Comparison of ENCODE assay signal across 9 cellular contexts in the genomic region with DNA sequence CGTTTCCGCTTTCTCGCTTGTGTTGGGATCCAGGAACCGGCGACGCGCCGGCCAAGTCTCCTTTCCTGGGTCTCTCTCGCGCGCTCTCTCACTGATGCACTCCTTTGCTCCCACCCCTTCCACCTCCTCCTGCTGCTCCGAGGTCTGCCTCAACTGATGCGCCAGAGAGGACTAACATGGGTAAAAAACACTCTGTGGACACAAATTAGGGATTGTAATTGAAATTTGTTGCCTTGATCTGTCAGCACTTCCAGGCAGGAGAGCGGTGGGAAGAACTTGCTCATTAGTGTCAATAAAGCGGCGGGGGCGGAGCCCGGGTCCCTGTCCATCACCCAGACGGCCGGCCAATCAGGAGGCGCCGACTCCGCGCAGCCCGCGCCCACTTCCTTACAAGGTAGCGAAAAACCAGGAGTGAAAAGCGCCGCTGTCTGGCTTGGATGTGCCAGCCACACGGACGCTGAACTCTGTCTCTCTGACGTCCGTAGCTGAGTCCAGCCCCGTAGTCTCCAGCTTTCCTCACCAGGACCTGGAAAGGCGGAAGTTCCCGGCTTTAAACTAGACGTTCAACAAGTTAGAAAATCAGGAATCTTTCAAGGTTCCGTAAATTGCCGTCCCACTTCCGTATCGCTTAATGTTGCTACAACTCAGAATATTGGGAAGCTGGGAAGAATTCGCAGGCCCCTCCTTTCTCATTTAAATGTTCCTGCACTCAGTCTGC. TPM values are rescaled to one million over a fixed set of nuclear protein-coding genes. Genes with fewer than 3 reads are reported as not detected.
DNase-seq lines count a peak whose midpoint lies in the region; ATAC-seq, FAIRE-seq and TF ChIP-seq lines count a peak whose summit lies in the region.
"Had no signal": no experiment of that assay in that cellular context is flagged by ENCODE, and none has a peak within 500 bp of the region (broad histone marks: within the 10 kb centered on the region; RNA-seq: fewer than 3 reads in every experiment).

A gene (minus strand): TSS at position 267 of the 718 bp plus-strand sequence. CDS start 417 bp downstream, outside the sequence.

- peaks cover 5% of the 10 kb centered on the region for H3K36me3 Mint-ChIP-seq in chondrocyte (ENCODE audit: low read depth)

- H2AFZ ChIP-seq in keratinocyte (ENCODE audit: control insufficient read depth, low read length) = peak within 1 kb of the TSS; percentile 28
- H2AFZ ChIP-seq: PC-9 had no signal

- no peaks in the 10 kb centered on the region for H3K79me2 ChIP-seq in keratinocyte (ENCODE audit: control insufficient read depth, insufficient read depth, low read length)

- peaks cover 79% of the 10 kb centered on the region for H3K27me3 ChIP-seq in keratinocyte (ENCODE audit: control insufficient read depth, extremely low read depth, insufficient read depth, low read length)
- H3K27me3 ChIP-seq in effector memory CD4-positive, alpha-beta T cell (replicated peaks; ENCODE audit: control insufficient read depth, insufficient read depth, low read length, poor library complexity, severe bottlenecking) = peaks cover 39% of the 10 kb centered on the region

- peaks cover 30% of the 10 kb centered on the region for H3K4me1 Mint-ChIP-seq in chondrocyte (ENCODE audit: low read depth)

- peaks cover 5% of the 10 kb centered on the region for H3K9me3 ChIP-seq in keratinocyte (ENCODE audit: control insufficient read depth, low read depth, low read length)
- no peaks in the 10 kb centered on the region for H3K9me3 ChIP-seq in effector memory CD4-positive, alpha-beta T cell (ENCODE audit: control insufficient read depth, low read length)

- FAIRE-seq in keratinocyte (lab: Jason Lieb, UNC) = no peak

- no peaks in the 10 kb centered on the region for H3K4me1 ChIP-seq in keratinocyte (ENCODE audit: control insufficient read depth, extremely low read depth, insufficient read depth, low read length)
- no peaks in the 10 kb centered on the region for H3K4me1 ChIP-seq in effector memory CD4-positive, alpha-beta T cell (ENCODE audit: control insufficient read depth, insufficient read depth, low read length, poor library complexity, severe bottlenecking)

- peak within 1 kb of the TSS; percentile 55 for H3K4me2 ChIP-seq in keratinocyte (ENCODE audit: control insufficient read depth, extremely low read depth, insufficient read depth, low read depth, low read length)
- H3K4me2 ChIP-seq: PC-9 had no signal

- no peaks in the 10 kb centered on the region for H3K36me3 ChIP-seq in keratinocyte (ENCODE audit: control insufficient read depth in 2 of 2, extremely low read depth in 1 of 2, insufficient read depth in 2 of 2, low read length in 2 of 2)
- H3K36me3 ChIP-seq in effector memory CD4-positive, alpha-beta T cell (ENCODE audit: control insufficient read depth, insufficient read depth, low read length) = no peaks in the 10 kb centered on the region

- H3K9me3 Mint-ChIP-seq in chondrocyte (ENCODE audit: low read depth) = peaks cover 2% of the 10 kb centered on the region

- H3K27me3 Mint-ChIP-seq in chondrocyte (ENCODE audit: low read depth) = peaks cover 45% of the 10 kb centered on the region

- TF ChIP-seq CTCF in chondrocyte (IDR thresholded peaks at IDR 0.05) (peak; percentile 52), keratinocyte (optimal IDR thresholded peaks at IDR 0.05 in 1 of 3, IDR thresholded peaks at IDR 0.05 in 1 of 3, conservative IDR thresholded peaks at IDR 0.05 in 1 of 3; ENCODE audit: extremely low read depth in 1 of 3, insufficient read depth in 2 of 3, low read length in 3 of 3) (no peak)

- no peaks in the 10 kb centered on the region for H3K9me1 ChIP-seq in keratinocyte (ENCODE audit: control insufficient read depth, extremely low read depth, insufficient read depth, low read length)

- peak; percentile 82 for ATAC-seq in GM21360 (IDR thresholded peaks at IDR 0.05; ENCODE audit: unreplicated experiment)
- ATAC-seq in HG02623 (IDR thresholded peaks at IDR 0.05; ENCODE audit: unreplicated experiment) = no peak

- no peaks in the 10 kb centered on the region for H4K20me1 ChIP-seq in keratinocyte (ENCODE audit: control insufficient read depth, extremely low read depth, insufficient read depth, low read length)

- dilution Hi-C loops in keratinocyte (cut with MboI; ENCODE audit: extremely low pct_ligation_motif_present, low sequenced_read_pairs) = no loop called here

- H3K27ac ChIP-seq in keratinocyte (ENCODE audit: control insufficient read depth, insufficient read depth, low read length) (no peak within 1 kb of the TSS), skin epidermis (peak within 1 kb of the TSS in 20 of 21 experiments; percentile 60 to 89 (median 81))
- H3K27ac ChIP-seq in effector memory CD4-positive, alpha-beta T cell (ENCODE audit: insufficient read depth, low read length, poor library complexity, severe bottlenecking) = no peak within 1 kb of the TSS
- H3K27ac ChIP-seq: PC-9 had no signal

- peak; percentile 99 for DNase-seq in NCI-H226
- DNase-seq in chondrocyte (ENCODE audit: low spot score) = peak; percentile 96
- no peak for DNase-seq in keratinocyte (ENCODE audit: low read depth, low spot score)
- no peak for DNase-seq in effector memory CD4-positive, alpha-beta T cell
- no peak for DNase-seq in NK-92 (lab: John Stamatoyannopoulos, UW; ENCODE audit: unreplicated experiment)

- H3K4me3 ChIP-seq in keratinocyte (ENCODE audit: control insufficient read depth in 2 of 3, extremely low read depth in 1 of 3, insufficient read depth in 2 of 3, low read depth in 1 of 3, low read length in 3 of 3) (peak within 1 kb of the TSS; percentile 14 to 26 (median 21)), skin epidermis (peak within 1 kb of the TSS; percentile 32 to 47 (median 40))
- H3K4me3 ChIP-seq in effector memory CD4-positive, alpha-beta T cell (ENCODE audit: insufficient read depth, low read depth, low read length, poor library complexity, severe bottlenecking) = no peak within 1 kb of the TSS
- H3K4me3 ChIP-seq: PC-9 had no signal

- H3K4me3 Mint-ChIP-seq in chondrocyte (ENCODE audit: unreplicated experiment) = peak within 1 kb of the TSS; percentile 99

- no peak within 1 kb of the TSS for H3K9ac ChIP-seq in keratinocyte (ENCODE audit: control insufficient read depth, extremely low read depth, insufficient read depth, low read length)

- peak within 1 kb of the TSS; percentile 99 for H3K27ac Mint-ChIP-seq in chondrocyte (ENCODE audit: unreplicated experiment)

RNA-seq across cellular contexts. Expression of the gene that starts here (rescaled TPM):
- 6.9 to 10.7 TPM (median 9.1 TPM) in 3 replicates for total RNA-seq in chondrocyte
- polyA plus RNA-seq in keratinocyte = 0.01 to 0.03 TPM (median 0.03 TPM) in 3 replicates
- not detected for polyA plus RNA-seq in keratinocyte (2011; ENCODE audit: low read depth)
- polyA plus RNA-seq in keratinocyte (2011; cell fraction: cytosol; rRNA removed) = 0.06 TPM in 2 replicates
- 0.09 and 0.33 TPM in 2 replicates for polyA plus RNA-seq in keratinocyte (2011; cell fraction: nucleus; rRNA removed)
- polyA plus RNA-seq in keratinocyte (2012; ENCODE audit: low replicate concordance) = not detected in 2 replicates
- polyA minus RNA-seq in keratinocyte = 0.10 to 1.2 TPM in 2 of 3 replicates, not detected in the other
- not detected for polyA minus RNA-seq in keratinocyte (2011; cell fraction: cytosol; rRNA and poly(A)+ RNA removed)
- 0.11 and 0.16 TPM in 2 replicates for polyA minus RNA-seq in keratinocyte (2011; cell fraction: nucleus; rRNA and poly(A)+ RNA removed)
- total RNA-seq: PC-9 had no signal

Comparison
In these comparisons a context has a peak if more than half of its experiments do, and no peak if none do; other contexts are left out.
1. DNase-seq: peak in NCI-H226 (single experiment) and chondrocyte (single experiment); none in keratinocyte (single experiment), effector memory CD4-positive, alpha-beta T cell (0 of 3) and NK-92 (single experiment).
2. H3K27ac ChIP-seq: peak in skin epidermis (20 of 21); none in keratinocyte (single experiment) and effector memory CD4-positive, alpha-beta T cell (single experiment).